Comparison of ENCODE assay signal across 8 cellular contexts in the genomic region with DNA sequence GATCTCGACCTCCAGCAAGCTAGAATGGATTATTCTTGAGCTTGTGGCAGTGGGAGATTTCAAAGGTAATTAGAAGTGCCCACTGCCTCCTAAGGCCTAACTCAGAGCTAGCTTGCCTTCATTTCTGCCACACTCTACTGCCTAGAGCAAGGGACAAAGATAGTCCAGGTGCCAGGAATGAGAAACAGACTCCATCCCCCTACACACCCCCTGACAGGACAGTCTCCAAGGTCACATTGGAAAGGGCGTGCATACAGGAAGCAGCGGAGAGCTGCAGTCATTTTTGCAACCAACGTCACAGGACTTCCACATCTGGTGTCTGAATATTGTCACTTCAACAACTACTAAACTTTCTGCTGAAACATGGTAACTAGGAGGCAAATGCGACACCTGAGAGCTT.
"Had no signal": no experiment of that assay in that cellular context is flagged by ENCODE, and none has a peak within 500 bp of the region (broad histone marks: within the 10 kb centered on the region; RNA-seq: fewer than 3 reads in every experiment).

No MANE protein-coding gene starts in this region.

- ATAC-seq: HCT116 had no signal

- H3K9ac ChIP-seq: GM23248 had no signal

- H3K27ac ChIP-seq: GM23248, HL-60 had no signal

- H3K9me3 ChIP-seq: HAP-1 had no signal

- DNase-seq: GM23248, GOT3, H7, HFFc6, IMR-90 had no signal

- H3K4me1 ChIP-seq: HAP-1 had no signal

- H3K4me3 ChIP-seq: GM23248, HAP-1 had no signal

- H3K36me3 ChIP-seq: HAP-1 had no signal

- H2AFZ ChIP-seq: GM23248 had no signal
